In the genomic region with DNA sequence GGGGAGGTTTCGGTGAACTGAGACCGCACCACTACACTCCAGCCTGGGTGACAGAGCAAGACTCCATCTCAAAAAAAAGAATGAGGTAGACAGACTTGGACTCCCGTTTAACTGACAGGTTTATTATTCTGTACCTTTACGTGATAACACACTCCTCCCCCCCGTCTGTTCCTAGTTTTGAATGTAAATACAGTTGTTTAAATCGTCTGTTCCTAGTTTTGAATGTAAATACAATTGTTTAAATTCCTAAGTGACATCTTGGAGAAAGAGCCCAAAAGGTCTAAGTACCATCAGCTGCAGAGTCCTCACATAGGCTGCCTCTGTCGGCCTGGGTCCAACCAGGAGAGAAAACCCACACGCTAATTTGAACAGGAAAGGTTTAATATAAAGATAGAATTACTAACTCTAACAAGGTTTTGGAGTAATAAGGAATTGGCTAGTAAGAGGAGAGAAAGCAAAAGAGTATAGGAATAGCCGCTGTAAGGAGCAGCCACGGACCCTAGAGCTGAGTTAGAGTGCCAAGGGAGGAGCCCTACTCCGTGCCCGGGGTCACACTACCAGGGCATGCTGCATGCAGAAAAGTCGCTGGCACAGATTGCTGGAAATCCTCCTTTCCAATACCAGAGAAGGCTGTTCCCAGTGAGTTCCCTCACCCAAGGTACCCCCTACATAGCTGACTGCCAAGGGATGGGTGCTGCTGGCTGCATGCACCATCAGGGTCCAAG, we compare ENCODE assay signal across 9 cellular contexts.
A peak's percentile ranks its signal among the peaks of the same experiment; 100 is the strongest.
DNase-seq lines count a peak whose midpoint lies in the region; ATAC-seq, FAIRE-seq and TF ChIP-seq lines count a peak whose summit lies in the region.
"Had no signal": no experiment of that assay in that cellular context is flagged by ENCODE, and none has a peak within 500 bp of the region (broad histone marks: within the 10 kb centered on the region; RNA-seq: fewer than 3 reads in every experiment).

No MANE protein-coding gene starts in this region.

- no TSS peak for BruUV-seq in K562 (replicated peaks; lab: Mats Ljungman, UMichigan)
- BruUV-seq in Calu3 (replicated peaks; lab: Mats Ljungman, UMichigan): no TSS peak

- no peak overlapping the region for H2AFZ ChIP-seq in K562 (ENCODE audit: low read depth, low read length)
- H2AFZ ChIP-seq in neural progenitor cell (replicated peaks): no peak overlapping the region

- H3K4me3 Mint-ChIP-seq in neural progenitor cell: no peak overlapping the region
- H3K4me3 Mint-ChIP-seq in Calu3 (ENCODE audit: low read depth, unreplicated experiment): no peak overlapping the region
- H3K4me3 Mint-ChIP-seq: activated naive CD4-positive, alpha-beta T cell treated with anti-CD3 and anti-CD28 coated beads, Interleukin-2, amount 50 U/mL, for 24 hours had no signal

- in situ Hi-C loops in K562 (cut with MboI): no loop called here

- FAIRE-seq in K562 (lab: Jason Lieb, UNC) (no peak), small intestine (lab: Jason Lieb, UNC) (no peak)

- H4K20me1 ChIP-seq in K562 (replicated peaks; ENCODE audit: control insufficient read depth, insufficient read depth, low read length) (no peaks in the 10 kb centered on the region; the same call in 1 of the 2 replicates), neural progenitor cell (ENCODE audit: low read depth) (no peaks in the 10 kb centered on the region)

- no peaks in the 10 kb centered on the region for H3F3A ChIP-seq in neural progenitor cell (ENCODE audit: low read depth)

- no peaks in the 10 kb centered on the region for H3K27me3 ChIP-seq in K562 (ENCODE audit: control insufficient read depth in 2 of 2, insufficient read depth in 2 of 2, low read length in 2 of 2)
- no peaks in the 10 kb centered on the region for H3K27me3 ChIP-seq in neural progenitor cell
- H3K27me3 ChIP-seq in small intestine (ENCODE audit: control insufficient read depth in 2 of 2, insufficient read depth in 2 of 2, low read length in 2 of 2): no peaks in the 10 kb centered on the region

- H3K4me2 ChIP-seq in K562 (ENCODE audit: insufficient read depth, low read length): no peak overlapping the region
- H3K4me2 ChIP-seq in neural progenitor cell: no peak overlapping the region

- H3K9me3 ChIP-seq in K562 (replicated peaks; ENCODE audit: control insufficient read depth, insufficient read depth, low read depth, low read length) (no peaks in the 10 kb centered on the region), neural progenitor cell (ENCODE audit: low read depth) (no peaks in the 10 kb centered on the region), small intestine (ENCODE audit: control insufficient read depth, low read depth) (no peaks in the 10 kb centered on the region)

- H3K9me3 Mint-ChIP-seq in neural progenitor cell (no peaks in the 10 kb centered on the region), Calu3 (ENCODE audit: low read depth, unreplicated experiment) (no peaks in the 10 kb centered on the region)
- H3K9me3 Mint-ChIP-seq: activated naive CD4-positive, alpha-beta T cell treated with anti-CD3 and anti-CD28 coated beads, Interleukin-2, amount 50 U/mL, for 24 hours had no signal

- no peak for DNase-seq in K562 (ENCODE audit: extremely low read depth in 1 of 4, low spot score in 3 of 4)
- no peak for DNase-seq in neural progenitor cell (ENCODE audit: low spot score)
- DNase-seq in NCI-H1930 (lab: John Stamatoyannopoulos, UW): no peak
- DNase-seq in Calu3: no peak
- no peak for DNase-seq in small intestine

- no peak for TF ChIP-seq POLR2A in K562 (conservative IDR thresholded peaks at IDR 0.05)

- peaks cover 5% of the 10 kb centered on the region for H3K27me3 Mint-ChIP-seq in neural progenitor cell (ENCODE audit: insufficient read depth, low read depth)
- H3K27me3 Mint-ChIP-seq in Calu3 (ENCODE audit: unreplicated experiment): no peaks in the 10 kb centered on the region
- H3K27me3 Mint-ChIP-seq: activated naive CD4-positive, alpha-beta T cell treated with anti-CD3 and anti-CD28 coated beads, Interleukin-2, amount 50 U/mL, for 24 hours had no signal

- ATAC-seq in GM18858 (IDR thresholded peaks at IDR 0.05; ENCODE audit: unreplicated experiment): peak; percentile 4
- peak; percentile 15 for ATAC-seq in HG02840 (IDR thresholded peaks at IDR 0.05; ENCODE audit: low FRiP score, unreplicated experiment)
- peak; percentile 4; the same call in 2 of the 3 replicates for ATAC-seq in K562
- no peak for ATAC-seq in GM21423 (IDR thresholded peaks at IDR 0.05; ENCODE audit: unreplicated experiment)

- H3K4me1 ChIP-seq in K562 (replicated peaks in 1 of 2; ENCODE audit: control insufficient read depth in 2 of 2, insufficient read depth in 2 of 2, low read length in 2 of 2) (peaks cover 21 to 50% of the 10 kb centered on the region in 2 experiments), neural progenitor cell (peaks cover 5% of the 10 kb centered on the region), small intestine (ENCODE audit: control insufficient read depth in 2 of 2, insufficient read depth in 1 of 2, low read depth in 1 of 2, low read length in 1 of 2) (peaks cover 13 to 16% of the 10 kb centered on the region in 2 donors)

- peaks cover 3% of the 10 kb centered on the region; the same call in 1 of the 3 replicates for H3K36me3 ChIP-seq in K562 (ENCODE audit: control insufficient read depth, insufficient read depth, low read length)
- no peaks in the 10 kb centered on the region for H3K36me3 ChIP-seq in neural progenitor cell
- no peaks in the 10 kb centered on the region for H3K36me3 ChIP-seq in small intestine (ENCODE audit: control insufficient read depth in 2 of 2, insufficient read depth in 2 of 2, low read length in 2 of 2)

- TF ChIP-seq RAD21 in K562 (CRISPR knock-in tag; conservative IDR thresholded peaks at IDR 0.05 in 1 of 2, IDR thresholded peaks at IDR 0.05 in 1 of 2): no peak

- TF ChIP-seq CTCF in K562 (IDR thresholded peaks at IDR 0.05 in 2 of 3, conservative IDR thresholded peaks at IDR 0.05 in 1 of 3; ENCODE audit: insufficient read depth in 2 of 3, low read depth in 1 of 3, low read length in 3 of 3) (no peak), neural progenitor cell (IDR thresholded peaks at IDR 0.05) (no peak), Calu3 (IDR thresholded peaks at IDR 0.05; ENCODE audit: unreplicated experiment) (no peak)

- H3K27ac Mint-ChIP-seq in neural progenitor cell: peak overlapping the region; percentile 15
- H3K27ac Mint-ChIP-seq in Calu3 (ENCODE audit: unreplicated experiment): no peak overlapping the region
- H3K27ac Mint-ChIP-seq: activated naive CD4-positive, alpha-beta T cell treated with anti-CD3 and anti-CD28 coated beads, Interleukin-2, amount 50 U/mL, for 24 hours had no signal

- peaks cover 9% of the 10 kb centered on the region for H3K9me1 ChIP-seq in K562 (ENCODE audit: control insufficient read depth, insufficient read depth, low read length)

- H3K4me3 ChIP-seq in K562: no peak overlapping the region
- H3K4me3 ChIP-seq in neural progenitor cell: no peak overlapping the region
- H3K4me3 ChIP-seq in small intestine (ENCODE audit: low read depth in 1 of 2, low read length in 2 of 2): no peak overlapping the region

- POLR2A ChIA-PET in K562 (lab: Yijun Ruan, JAX): interaction anchor here (0.6 to 2.1 kb wide), 5 partner anchors 10 to 559 kb away, joined by 3 to 20 read pairs (median 5); no protein-coding TSS in a partner anchor

- TF ChIP-seq EP300 in K562 (IDR thresholded peaks at IDR 0.05; ENCODE audit: low read length): no peak

- peak overlapping the region in 1 of 2 experiments; percentile 7; a peak in 1 of 4 replicates for H3K9ac ChIP-seq in K562 (ENCODE audit: insufficient read depth in 1 of 2, low read depth in 2 of 2, low read length in 2 of 2)
- H3K9ac ChIP-seq in neural progenitor cell: no peak overlapping the region

- H3K27ac ChIP-seq in K562 (ENCODE audit: extremely low read depth, low read depth, low read length): no peak overlapping the region; the same call in 2 of the 3 replicates
- no peak overlapping the region for H3K27ac ChIP-seq in neural progenitor cell
- H3K27ac ChIP-seq in small intestine (ENCODE audit: low read depth in 1 of 2, low read length in 1 of 2): no peak overlapping the region

- CTCF ChIA-PET in K562 (lab: Yijun Ruan, JAX; ENCODE audit: low intra/inter-chr PET ratio): interaction anchor here (2.4 kb wide), 1 partner anchor 28 kb away, joined by 27 read pairs; no protein-coding TSS in a partner anchor
- CTCF ChIA-PET in Calu3 (lab: Charles Lee): interaction anchor here (0.6 to 2.4 kb wide), 16 partner anchors 8 to 98 kb away, joined by 3 to 45 read pairs (median 6); no protein-coding TSS in a partner anchor

- H3K36me3 Mint-ChIP-seq in neural progenitor cell: no peaks in the 10 kb centered on the region
- no peaks in the 10 kb centered on the region for H3K36me3 Mint-ChIP-seq in Calu3 (ENCODE audit: insufficient read depth, unreplicated experiment)

- H3K79me2 ChIP-seq in K562 (ENCODE audit: control insufficient read depth, insufficient read depth, low read length) (peaks cover 86% of the 10 kb centered on the region), neural progenitor cell (ENCODE audit: low read depth) (peaks cover 5% of the 10 kb centered on the region)

- peaks cover 33% of the 10 kb centered on the region for H3K4me1 Mint-ChIP-seq in neural progenitor cell
- peaks cover 82% of the 10 kb centered on the region for H3K4me1 Mint-ChIP-seq in Calu3 (ENCODE audit: low read depth, unreplicated experiment)

- intact Hi-C loops in K562 (cut with micrococcal nuclease) (loop anchor here (1.0 to 5.0 kb wide), 3 partner anchors 28 to 103 kb away; a partner anchor contains a TSS), Calu3 (cut with micrococcal nuclease; ENCODE audit: unreplicated experiment) (loop anchor here (1.0 kb wide), 3 partner anchors 28 to 285 kb away; no protein-coding TSS in a partner anchor)

- 66% methylated on average over 13 of the region's 13 CpGs for WGBS in K562 (ENCODE audit: insufficient coverage, low coverage, missing lambda C conversion rate)
- WGBS in small intestine, 3 donors: 43 to 58% (median 51%) methylated on average over 13 of the region's 13 CpGs

TF ChIP-seq in K562, 482 proteins besides CTCF, POLR2A, EP300 and RAD21 (continues in another document):
- TF ChIP-seq MEIS2 (IDR thresholded peaks at IDR 0.05; ENCODE audit: partially characterized antibody) (no peak), MYBL2 (IDR thresholded peaks at IDR 0.05; ENCODE audit: low read depth) (peak; percentile 55; the same call in 1 of the 2 replicates), MYBL2 (CRISPR knock-in tag; IDR thresholded peaks at IDR 0.05; ENCODE audit: borderline replicate concordance) (no peak), FUS (optimal IDR thresholded peaks at IDR 0.05; ENCODE audit: low read depth, low read length) (no peak), HNRNPL (IDR thresholded peaks at IDR 0.05; ENCODE audit: low read depth, low read length) (no peak), FOXM1 (IDR thresholded peaks at IDR 0.05; ENCODE audit: low read depth) (peak; percentile 74; the same call in 1 of the 2 replicates), FOXM1 (CRISPR knock-in tag; IDR thresholded peaks at IDR 0.05; ENCODE audit: low read depth) (no peak), SNRNP70 (optimal IDR thresholded peaks at IDR 0.05; ENCODE audit: low read depth, low read length) (no peak), CBX2 (IDR thresholded peaks at IDR 0.05; ENCODE audit: insufficient read depth, low read length, poor library complexity, severe bottlenecking) (no peak)
